In genomic region chr1:41476807-41477361, GRCh38 we compare ENCODE assay signal across 18 cellular contexts. TPM values are rescaled to one million over a fixed set of nuclear protein-coding genes. Genes with fewer than 3 reads are reported as not detected.
DNase-seq lines count a peak whose midpoint lies in the region; ATAC-seq, FAIRE-seq and TF ChIP-seq lines count a peak whose summit lies in the region.
"Had no signal": no experiment of that assay in that cellular context is flagged by ENCODE, and none has a peak within 500 bp of the region (broad histone marks: within the 10 kb centered on the region; RNA-seq: fewer than 3 reads in every experiment).

No MANE protein-coding gene starts in this region.

- no peak overlapping the region for H3K56ac ChIP-seq in H1 (replicated peaks; ENCODE audit: insufficient read length, low read depth, low read length)

- no peaks in the 10 kb centered on the region for H3K9me3 Mint-ChIP-seq in MCF 10A (ENCODE audit: unreplicated experiment)
- H3K9me3 Mint-ChIP-seq: activated naive CD4-positive, alpha-beta T cell treated with anti-CD3 and anti-CD28 coated beads for 36 hours; dendritic cell treated with granulocyte-macrophage colony-stimulating factor and Interleukin-4, amounts not matched to agents 40 ng/mL and 50 ng/mL, for 4 days; IgD-negative memory B cell had no signal

- POLR2A ChIA-PET in MCF 10A (lab: Yijun Ruan, JAX): interaction anchor here (0.6 to 2.2 kb wide), 9 partner anchors 7 to 689 kb away, joined by 3 to 12 read pairs (median 5); partner anchors contain the start of gene EDN2
- POLR2A ChIA-PET in H1 (lab: Charles Lee; ENCODE audit: partially characterized antibody): interaction anchor here (1.2 to 2.3 kb wide), 2 partner anchors 9 to 23 kb away, joined by 3 to 5 read pairs; no protein-coding TSS in a partner anchor

- H3K23me2 ChIP-seq in H1 (ENCODE audit: low read depth, low read length): no peaks in the 10 kb centered on the region

- H2BK12ac ChIP-seq in H1 (ENCODE audit: low read depth, low read length): 0 out of 2 replicates have a peak overlapping the region, but pooled peaks have one; percentile 23

- H3K4me1 Mint-ChIP-seq in MCF 10A (ENCODE audit: insufficient read depth, unreplicated experiment): peaks cover 31% of the 10 kb centered on the region
- H3K4me1 Mint-ChIP-seq: IgD-negative memory B cell had no signal

- H3K18ac ChIP-seq in H1 (ENCODE audit: extremely low read depth, low read length): no peak overlapping the region; the same call in 1 of the 2 replicates

- TF ChIP-seq EP300 in H1 (IDR thresholded peaks at IDR 0.05; ENCODE audit: borderline replicate concordance in 1 of 2, low read depth in 2 of 2, low read length in 2 of 2): no peak

- FAIRE-seq in H1 (lab: Jason Lieb, UNC): no peak
- FAIRE-seq: GM12891 had no signal

- no peak overlapping the region for H4K5ac ChIP-seq in H1 (ENCODE audit: insufficient read length, low read depth, low read length)

- no peaks in the 10 kb centered on the region for H3K27me3 Mint-ChIP-seq in MCF 10A (ENCODE audit: insufficient read depth, unreplicated experiment)
- H3K27me3 Mint-ChIP-seq: dendritic cell treated with granulocyte-macrophage colony-stimulating factor and Interleukin-4, amounts not matched to agents 40 ng/mL and 50 ng/mL, for 4 days had no signal

- H3K79me2 ChIP-seq in mammary epithelial cell (ENCODE audit: insufficient read depth, low read length) (no peaks in the 10 kb centered on the region), H1 (ENCODE audit: control insufficient read depth in 1 of 2, insufficient read depth in 2 of 2, low read length in 2 of 2) (no peaks in the 10 kb centered on the region)

- no peak overlapping the region for H3K23ac ChIP-seq in H1 (ENCODE audit: insufficient read length)

- no peak overlapping the region for H3K27ac Mint-ChIP-seq in MCF 10A (ENCODE audit: low read depth, unreplicated experiment)
- H3K27ac Mint-ChIP-seq: activated CD8-positive, alpha-beta T cell treated with anti-CD3 and anti-CD28 coated beads, Interleukin-2, amount 10 ng/mL, durations not matched to agents 7 days and 5 days; activated naive CD4-positive, alpha-beta T cell treated with anti-CD3 and anti-CD28 coated beads for 36 hours; dendritic cell treated with granulocyte-macrophage colony-stimulating factor and Interleukin-4, amounts not matched to agents 40 ng/mL and 50 ng/mL, for 4 days; IgD-negative memory B cell; progenitor cell of endocrine pancreas; T-helper 17 cell had no signal

- intact Hi-C loops in MCF 10A (cut with micrococcal nuclease) (no loop called here), mammary epithelial cell (cut with micrococcal nuclease) (no loop called here)

- WGBS in mammary epithelial cell (ENCODE audit: low coverage, missing lambda C conversion rate): 91% methylated on average over 9 of the region's 11 CpGs
- 84% methylated on average over 11 of the region's 11 CpGs; no CpG with 5 or more reads in 1 of the 2 experiments for WGBS in H1 (ENCODE audit: extremely low coverage in 1 of 2, insufficient coverage in 1 of 2, insufficient read length in 1 of 2, insufficient replicate concordance in 2 of 2, low coverage in 1 of 2, low lambda C conversion rate in 2 of 2, missing lambda C conversion rate in 1 of 2), 2 experiments

- no peaks in the 10 kb centered on the region for H3K27me3 ChIP-seq in mammary epithelial cell (ENCODE audit: insufficient read depth, low read length)
- H3K27me3 ChIP-seq in H1 (replicated peaks in 1 of 4; ENCODE audit: control insufficient read depth in 3 of 4, extremely low read depth in 1 of 4, insufficient read depth in 3 of 4, low read length in 3 of 4): no peaks in the 10 kb centered on the region
- H3K27me3 ChIP-seq in muscle layer of duodenum (ENCODE audit: low read depth, low read length): no peaks in the 10 kb centered on the region

- no peak overlapping the region for H3K14ac ChIP-seq in H1 (ENCODE audit: insufficient read length)

- no peaks in the 10 kb centered on the region for H3K79me1 ChIP-seq in H1 (ENCODE audit: low read depth, low read length)

- H2AK5ac ChIP-seq in H1 (ENCODE audit: low read depth, low read length): no peak overlapping the region

- H4K91ac ChIP-seq in H1 (replicated peaks; ENCODE audit: insufficient read length, low read length): peak overlapping the region; percentile 40

- H3K9ac ChIP-seq in mammary epithelial cell (ENCODE audit: insufficient read depth, low read length) (no peak overlapping the region), H1 (replicated peaks in 1 of 4; ENCODE audit: extremely low read depth in 1 of 4, low read depth in 3 of 4, low read length in 3 of 4) (no peak overlapping the region)

- H2BK120ac ChIP-seq in H1 (replicated peaks; ENCODE audit: low read depth, low read length): no peak overlapping the region

- H3K4ac ChIP-seq in H1 (replicated peaks; ENCODE audit: insufficient read length, low read depth, low read length): no peak overlapping the region

- ATAC-seq in GM21576 (IDR thresholded peaks at IDR 0.05; ENCODE audit: unreplicated experiment) (no peak), HG02588 (IDR thresholded peaks at IDR 0.05; ENCODE audit: unreplicated experiment) (no peak)
- ATAC-seq: activated CD8-positive, alpha-beta T cell treated with anti-CD3 and anti-CD28 coated beads, Interleukin-2, amount 10 ng/mL, durations not matched to agents 7 days and 5 days; foreskin keratinocyte; Panc1; T-helper 17 cell had no signal

- peak overlapping the region; percentile 61; the same call in 1 of the 2 replicates for H2BK15ac ChIP-seq in H1 (ENCODE audit: low read length)

- H3K4me3 Mint-ChIP-seq in MCF 10A (ENCODE audit: unreplicated experiment): no peak overlapping the region
- H3K4me3 Mint-ChIP-seq: activated CD8-positive, alpha-beta T cell treated with anti-CD3 and anti-CD28 coated beads, Interleukin-2, amount 10 ng/mL, durations not matched to agents 7 days and 5 days; activated naive CD4-positive, alpha-beta T cell treated with anti-CD3 and anti-CD28 coated beads for 36 hours; dendritic cell treated with granulocyte-macrophage colony-stimulating factor and Interleukin-4, amounts not matched to agents 40 ng/mL and 50 ng/mL, for 4 days; IgD-negative memory B cell; T-helper 17 cell had no signal

- H2AFZ ChIP-seq in mammary epithelial cell (ENCODE audit: low read depth, low read length) (no peak overlapping the region), H1 (ENCODE audit: low read length) (no peak overlapping the region)

- no peaks in the 10 kb centered on the region for H3K36me3 Mint-ChIP-seq in MCF 10A (ENCODE audit: insufficient read depth, unreplicated experiment)
- H3K36me3 Mint-ChIP-seq: IgD-negative memory B cell had no signal

- TF ChIP-seq POLR2A in H1 (IDR thresholded peaks at IDR 0.05; ENCODE audit: control extremely low read depth in 1 of 2, low read depth in 2 of 2, low read length in 2 of 2): no peak

- dilution Hi-C loops in mammary epithelial cell (cut with HindIII; ENCODE audit: low sequenced_read_pairs): no loop called here

- no peak overlapping the region for H3K27ac ChIP-seq in mammary epithelial cell (ENCODE audit: insufficient read depth, low read depth, low read length)
- H3K27ac ChIP-seq in H1 (ENCODE audit: low read depth, low read length): no peak overlapping the region
- H3K27ac ChIP-seq in muscle layer of duodenum (ENCODE audit: low read length): peak overlapping the region; percentile 46
- H3K27ac ChIP-seq: foreskin keratinocyte had no signal

- H2BK5ac ChIP-seq in H1 (ENCODE audit: low read depth, low read length): no peak overlapping the region

- H4K8ac ChIP-seq in H1 (ENCODE audit: extremely low read depth, insufficient read depth, low read length): no peak overlapping the region

- TF ChIP-seq RAD21 in H1 (IDR thresholded peaks at IDR 0.05 in 1 of 2, conservative IDR thresholded peaks at IDR 0.05 in 1 of 2; ENCODE audit: low read depth in 2 of 2, low read length in 2 of 2): no peak

- H3K36me3 ChIP-seq in mammary epithelial cell (ENCODE audit: insufficient read depth, low read length) (no peaks in the 10 kb centered on the region), H1 (ENCODE audit: control insufficient read depth in 2 of 4, insufficient read depth in 4 of 4, low read length in 3 of 4) (no peaks in the 10 kb centered on the region), muscle layer of duodenum (ENCODE audit: control insufficient read depth in 1 of 2, insufficient read depth in 2 of 2, low read length in 2 of 2) (no peaks in the 10 kb centered on the region)

- in situ Hi-C loops in mammary epithelial cell (cut with MboI; ENCODE audit: low sequenced_read_pairs in 2 of 2): no loop called here

- CTCF ChIA-PET in MCF 10A (lab: Yijun Ruan, JAX) (interaction anchor here (0.6 to 2.3 kb wide), 8 partner anchors 10 to 202 kb away, joined by 3 to 13 read pairs (median 3); no protein-coding TSS in a partner anchor), mammary epithelial cell (lab: Charles Lee; ENCODE audit: low non-redundant PET) (interaction anchor here (0.5 kb wide), 1 partner anchor 40 kb away, joined by 7 read pairs; no protein-coding TSS in a partner anchor), H1 (lab: Charles Lee; ENCODE audit: partially characterized antibody) (interaction anchor here (0.5 to 12.5 kb wide), 17 partner anchors 8 to 210 kb away, joined by 3 to 141 read pairs (median 5); partner anchors contain the start of gene EDN2)

- no peak overlapping the region for H2BK20ac ChIP-seq in H1 (ENCODE audit: low read length)

- no peak overlapping the region for H3K4me3 ChIP-seq in mammary epithelial cell (replicated peaks in 1 of 3; ENCODE audit: insufficient read depth in 1 of 3, low read depth in 2 of 3, low read length in 3 of 3)
- no peak overlapping the region for H3K4me3 ChIP-seq in H1 (ENCODE audit: extremely low read depth in 1 of 4, insufficient read depth in 2 of 4, low read depth in 3 of 4, low read length in 4 of 4)
- no peak overlapping the region for H3K4me3 ChIP-seq in muscle layer of duodenum (ENCODE audit: low read depth in 1 of 2, low read length in 2 of 2)

- no peak overlapping the region for H3K4me2 ChIP-seq in mammary epithelial cell (ENCODE audit: insufficient read depth, low read depth, low read length)
- H3K4me2 ChIP-seq in H1 (ENCODE audit: insufficient read depth in 1 of 2, low read depth in 2 of 2, low read length in 2 of 2): no peak overlapping the region

- H4K20me1 ChIP-seq in mammary epithelial cell (ENCODE audit: insufficient read depth, low read length): no peaks in the 10 kb centered on the region
- no peaks in the 10 kb centered on the region for H4K20me1 ChIP-seq in H1 (replicated peaks in 1 of 2; ENCODE audit: control insufficient read depth in 1 of 2, insufficient read depth in 2 of 2, low read length in 2 of 2)

- H3K4me1 ChIP-seq in mammary epithelial cell (ENCODE audit: insufficient read depth, low read length) (peaks cover 26% of the 10 kb centered on the region), H1 (replicated peaks in 1 of 4; ENCODE audit: control insufficient read depth in 3 of 4, insufficient read depth in 4 of 4, low read length in 3 of 4) (peaks cover 0 to 5% (median 4%) of the 10 kb centered on the region in 4 experiments; a peak in 2 of 7 replicates), muscle layer of duodenum (ENCODE audit: control insufficient read depth in 1 of 2, insufficient read depth in 2 of 2, low read length in 2 of 2) (peaks cover 31 to 37% of the 10 kb centered on the region in 2 donors)

- DNase-seq in MCF 10A (ENCODE audit: unreplicated experiment): peak; percentile 46
- DNase-seq in mammary epithelial cell: no peak
- DNase-seq in H1 (ENCODE audit: low read depth in 1 of 2, low spot score in 2 of 2): no peak
- no peak for DNase-seq in 8988T
- DNase-seq in dedifferentiated amniotic fluid mesenchymal stem cell (ENCODE audit: extremely low spot score): no peak
- DNase-seq: activated CD8-positive, alpha-beta T cell treated with anti-CD3 and anti-CD28 coated beads, Interleukin-2, amount 10 ng/mL, durations not matched to agents 7 days and 5 days; activated naive CD4-positive, alpha-beta T cell treated with anti-CD3 and anti-CD28 coated beads for 36 hours; foreskin keratinocyte; T-helper 17 cell had no signal

- no TSS peak for BruUV-seq in MCF 10A (replicated peaks; lab: Mats Ljungman, UMichigan)
- no TSS peak for BruUV-seq in mammary epithelial cell (replicated peaks; lab: Mats Ljungman, UMichigan)

- H3K9me3 ChIP-seq in mammary epithelial cell (replicated peaks; ENCODE audit: insufficient read depth, low read length) (no peaks in the 10 kb centered on the region), H1 (ENCODE audit: insufficient read depth in 2 of 2, low read depth in 1 of 2, low read length in 1 of 2) (no peaks in the 10 kb centered on the region), muscle layer of duodenum (ENCODE audit: control insufficient read depth in 1 of 2, low read length in 2 of 2) (no peaks in the 10 kb centered on the region)

- TF ChIP-seq CTCF in MCF 10A (IDR thresholded peaks at IDR 0.05; ENCODE audit: unreplicated experiment) (no peak), mammary epithelial cell (conservative IDR thresholded peaks at IDR 0.05 in 1 of 2, IDR thresholded peaks at IDR 0.05 in 1 of 2; ENCODE audit: extremely low read depth in 1 of 2, insufficient read depth in 1 of 2, low read depth in 1 of 2, low read length in 2 of 2) (no peak), H1 (IDR thresholded peaks at IDR 0.05; ENCODE audit: control extremely low read depth in 1 of 3, insufficient read depth in 1 of 3, low read depth in 1 of 3, low read length in 3 of 3) (no peak)

RNA-seq across cellular contexts. Expression of gene EDN2, which starts 7.6 kb away (rescaled TPM):
- 0.58 and 0.66 TPM in 2 replicates for total RNA-seq in MCF 10A (2022)
- total RNA-seq in mammary epithelial cell: 1 to 10 TPM in 1 of 2 donors, under 1 TPM in 1; 0.56 to 1.3 TPM
- polyA plus RNA-seq in mammary epithelial cell: 1.4 TPM
- not detected for polyA minus RNA-seq in mammary epithelial cell
- total RNA-seq in H1 (2021; fragmentation: NEBNext Ultra II Directional; extraction: Animal tissue kit (Norgen Biotek cat#: 25700)): 0.39 TPM in 1 of 2 replicates, not detected in the other
- polyA plus RNA-seq in H1 (2011; rRNA removed): 0.32 and 0.39 TPM in 2 replicates
- polyA plus RNA-seq in H1 (2011; cell fraction: cytosol; rRNA removed): 0.26 TPM
- 0.58 TPM for polyA plus RNA-seq in H1 (2011; cell fraction: nucleus; rRNA removed)
- polyA plus RNA-seq in H1 (2012, experiment 1 of 2): not detected in 4 replicates
- polyA plus RNA-seq in H1 (2012, experiment 2 of 2): 1.3 TPM
- 0.16 TPM for polyA plus RNA-seq in H1 (2013, experiment 1 of 2)
- polyA plus RNA-seq in H1 (2013, experiment 2 of 2): 0.17 TPM
- polyA minus RNA-seq in H1 (2011; rRNA and poly(A)+ RNA removed): not detected in 2 replicates
- not detected for polyA minus RNA-seq in H1 (2011; cell fraction: cytosol; rRNA and poly(A)+ RNA removed)
- polyA minus RNA-seq in H1 (2011; cell fraction: nucleus; rRNA and poly(A)+ RNA removed): 0.50 TPM
- total RNA-seq: activated CD8-positive, alpha-beta T cell treated with anti-CD3 and anti-CD28 coated beads, Interleukin-2, amount 10 ng/mL, durations not matched to agents 7 days and 5 days; activated naive CD4-positive, alpha-beta T cell treated with anti-CD3 and anti-CD28 coated beads for 36 hours; kidney epithelial cell; progenitor cell of endocrine pancreas had no signal
- polyA plus RNA-seq: IgD-negative memory B cell had no signal
